In the genomic region with DNA sequence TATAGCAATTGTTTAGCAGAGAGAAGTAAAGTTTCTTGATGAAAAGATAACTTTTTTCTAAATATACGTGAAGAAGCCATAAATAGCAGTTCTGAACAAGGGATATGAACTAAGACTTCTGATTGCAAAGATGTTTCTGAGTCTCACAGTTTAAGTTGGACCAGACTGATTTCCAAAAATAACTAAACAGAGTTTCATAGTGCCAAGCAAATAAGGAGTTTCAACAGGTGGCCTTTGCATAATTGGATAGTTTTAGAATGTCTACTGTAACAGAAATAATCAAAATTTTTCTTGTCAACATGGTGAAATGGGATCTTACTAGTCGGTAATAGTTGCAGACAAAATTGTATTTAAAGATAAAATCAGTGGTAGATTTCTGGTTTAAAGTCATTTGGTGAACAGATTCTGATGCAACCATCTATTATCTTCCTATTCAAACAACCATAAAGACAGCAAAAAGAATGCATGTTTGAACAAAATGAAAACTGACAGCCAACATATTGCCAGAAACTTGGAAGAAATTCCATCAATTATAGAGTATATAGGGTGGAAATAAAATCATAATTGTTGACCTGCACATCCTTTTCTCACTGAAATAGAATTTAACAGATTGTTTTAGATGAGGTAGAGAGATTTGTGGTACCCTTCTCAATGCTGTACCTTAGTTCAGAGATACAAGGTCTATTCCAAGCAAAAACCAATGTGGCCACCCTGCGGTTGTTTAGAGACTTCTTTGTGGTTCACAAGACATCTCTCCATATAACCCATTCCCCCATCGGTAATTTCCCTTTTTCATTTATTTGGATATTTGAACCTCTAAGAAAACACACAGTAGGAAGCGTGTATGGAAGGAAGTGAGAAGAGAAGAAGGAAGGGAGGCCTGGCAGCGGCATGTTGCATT, we compare ENCODE assay signal across 24 cellular contexts.
DNase-seq lines count a peak whose midpoint lies in the region; ATAC-seq, FAIRE-seq and TF ChIP-seq lines count a peak whose summit lies in the region.
"Had no signal": no experiment of that assay in that cellular context is flagged by ENCODE, and none has a peak within 500 bp of the region (broad histone marks: within the 10 kb centered on the region; RNA-seq: fewer than 3 reads in every experiment).

No MANE protein-coding gene starts in this region.

- in situ Hi-C loops in GM12878 (cut with MboI) = no loop called here

- H3K27ac ChIP-seq in GM12878 (ENCODE audit: control insufficient read depth, insufficient read depth) (no peak overlapping the region), coronary artery (no peak overlapping the region)
- H3K27ac ChIP-seq: GM23248, left lung, testis, vagina had no signal

- SMC1A ChIA-PET in GM12878 (lab: Charles Lee; ENCODE audit: uncharacterized antibody, unreplicated experiment) = no interaction called here

- no peak for TF ChIP-seq RAD21 in GM12878 (IDR thresholded peaks at IDR 0.05; ENCODE audit: insufficient read depth, low read depth, low read length)

- peak; percentile 44 for ATAC-seq in GM18502 (IDR thresholded peaks at IDR 0.05; ENCODE audit: poor library complexity, unreplicated experiment)
- peak; percentile 48 for ATAC-seq in GM19351 (IDR thresholded peaks at IDR 0.05; ENCODE audit: unreplicated experiment)
- ATAC-seq in GM12878 = no peak
- no peak for ATAC-seq in HG02610 (IDR thresholded peaks at IDR 0.05; ENCODE audit: unreplicated experiment)
- ATAC-seq: activated T-cell treated with anti-CD3 and anti-CD28 coated beads, Interleukin-2, amount 50 U/mL, for 4 hours; left lung; stimulated activated naive CD8-positive, alpha-beta T cell treated with anti-CD3 and anti-CD28 coated beads, Interleukin-15, Interleukin-2, amounts not matched to agents 100 U/mL and 50 U/mL, for 24 hours had no signal

- no peaks in the 10 kb centered on the region; the same call in 2 of the 3 replicates for H3K9me3 ChIP-seq in GM12878 (replicated peaks; ENCODE audit: control insufficient read depth, insufficient read depth, low read length)
- H3K9me3 ChIP-seq: MG63, testis, vagina had no signal

- intact Hi-C loops in GM12878 (cut with micrococcal nuclease; ENCODE audit: unreplicated experiment) = no loop called here

- TF ChIP-seq CTCF in GM12878 (IDR thresholded peaks at IDR 0.05 in 2 of 3, conservative IDR thresholded peaks at IDR 0.05 in 1 of 3; ENCODE audit: control insufficient read depth in 2 of 3, extremely low read depth in 1 of 3, insufficient read depth in 1 of 3, low read depth in 3 of 3, low read length in 3 of 3) (no peak), coronary artery (IDR thresholded peaks at IDR 0.05) (no peak)

- H3K4me1 ChIP-seq in GM12878 (ENCODE audit: control insufficient read depth, insufficient read depth, low read length) = no peaks in the 10 kb centered on the region
- H3K4me1 ChIP-seq: left lung, testis, vagina had no signal

- H3K79me2 ChIP-seq in GM12878 (ENCODE audit: control insufficient read depth, insufficient read depth, low read length) = no peaks in the 10 kb centered on the region

- H3K27me3 ChIP-seq in GM12878 (replicated peaks in 1 of 2; ENCODE audit: control insufficient read depth in 2 of 2, insufficient read depth in 2 of 2, low read length in 1 of 2) = no peaks in the 10 kb centered on the region; a peak in 1 of 4 replicates
- H3K27me3 ChIP-seq: left lung, MG63, testis, vagina had no signal

- H4K20me1 ChIP-seq in GM12878 (ENCODE audit: control insufficient read depth, insufficient read depth) = no peaks in the 10 kb centered on the region

- no peak overlapping the region for H2AFZ ChIP-seq in GM12878 (ENCODE audit: control insufficient read depth, low read depth, low read length)
- H2AFZ ChIP-seq: GM23248 had no signal

- RAD21 ChIA-PET in GM12878 (lab: Charles Lee; ENCODE audit: unreplicated experiment) = no interaction called here

- H3K36me3 ChIP-seq in GM12878 (ENCODE audit: control insufficient read depth in 2 of 2, insufficient read depth in 2 of 2, low read length in 1 of 2) = no peaks in the 10 kb centered on the region
- H3K36me3 ChIP-seq: left lung, MG63, vagina had no signal

- CTCF ChIA-PET in GM12878 (lab: Yijun Ruan, JAX) = no interaction called here

- TF ChIP-seq POLR2A in GM12878 (IDR thresholded peaks at IDR 0.05; ENCODE audit: low read depth, low read length) = no peak

- peak; percentile 27 for FAIRE-seq in GM12878 (lab: Jason Lieb, UNC)
- FAIRE-seq: GM12892 had no signal

- no TSS peak for BruUV-seq in GM12878 (replicated peaks; lab: Mats Ljungman, UMichigan)

- no peak overlapping the region for H3K9ac ChIP-seq in GM12878 (ENCODE audit: control insufficient read depth, insufficient read depth, low read length)
- H3K9ac ChIP-seq: GM23248 had no signal

- DNase-seq in NCI-H446 treated with DMSO at 0.1 percent for 48 hours (lab: John Stamatoyannopoulos, UW) = peak; percentile 61
- no peak for DNase-seq in GM12878 (ENCODE audit: low read depth, low spot score)
- DNase-seq in NCI-H2227 treated with DMSO at 0.1 percent for 48 hours (lab: John Stamatoyannopoulos, UW) = no peak
- no peak for DNase-seq in NCI-H146 (lab: John Stamatoyannopoulos, UW)
- DNase-seq in coronary artery (ENCODE audit: low spot score) = no peak
- DNase-seq: activated CD4-positive, alpha-beta T cell treated with anti-CD3 and anti-CD28 coated beads for 4 hours; activated naive CD4-positive, alpha-beta T cell treated with anti-CD3 and anti-CD28 coated beads for 36 hours; activated T-cell treated with anti-CD3 and anti-CD28 coated beads, Interleukin-2, amount 50 U/mL, for 4 hours; amniotic stem cell; GM23248; HFFc6; left lung; MG63; naive B cell; NCI-H2081; NCI-H226; NCI-H774; stimulated activated naive CD8-positive, alpha-beta T cell treated with anti-CD3 and anti-CD28 coated beads, Interleukin-15, Interleukin-2, amounts not matched to agents 100 U/mL and 50 U/mL, for 24 hours; testis had no signal

- no peak overlapping the region; the same call in 1 of the 2 replicates for H3K4me2 ChIP-seq in GM12878 (ENCODE audit: control insufficient read depth, insufficient read depth)

- TF ChIP-seq EP300 in GM12878 (IDR thresholded peaks at IDR 0.05; ENCODE audit: borderline replicate concordance in 1 of 2, control insufficient read depth in 1 of 2, low read depth in 2 of 2, low read length in 2 of 2) = no peak

- 63% methylated on average over 6 of the region's 6 CpGs for WGBS in GM12878 (ENCODE audit: insufficient coverage, insufficient replicate concordance, low lambda C conversion rate, missing lambda C conversion rate)

- POLR2A ChIA-PET in GM12878 (lab: Charles Lee) = no interaction called here

- H3K4me3 ChIP-seq in GM12878 = no peak overlapping the region
- H3K4me3 ChIP-seq in coronary artery = no peak overlapping the region
- H3K4me3 ChIP-seq: GM23248, left lung, MG63, testis, vagina had no signal

TF ChIP-seq in GM12878, 131 proteins besides CTCF, POLR2A, EP300 and RAD21:
- TF ChIP-seq KAT2A (conservative IDR thresholded peaks at IDR 0.05; ENCODE audit: control insufficient read depth, low read depth, low read length) = no peak
- TF ChIP-seq SIX5 (IDR thresholded peaks at IDR 0.05; ENCODE audit: low read depth, low read length, severe bottlenecking) = no peak
- TF ChIP-seq YY1 (IDR thresholded peaks at IDR 0.05; ENCODE audit: low read depth, low read length) = no peak
- TF ChIP-seq, protein P1, sequence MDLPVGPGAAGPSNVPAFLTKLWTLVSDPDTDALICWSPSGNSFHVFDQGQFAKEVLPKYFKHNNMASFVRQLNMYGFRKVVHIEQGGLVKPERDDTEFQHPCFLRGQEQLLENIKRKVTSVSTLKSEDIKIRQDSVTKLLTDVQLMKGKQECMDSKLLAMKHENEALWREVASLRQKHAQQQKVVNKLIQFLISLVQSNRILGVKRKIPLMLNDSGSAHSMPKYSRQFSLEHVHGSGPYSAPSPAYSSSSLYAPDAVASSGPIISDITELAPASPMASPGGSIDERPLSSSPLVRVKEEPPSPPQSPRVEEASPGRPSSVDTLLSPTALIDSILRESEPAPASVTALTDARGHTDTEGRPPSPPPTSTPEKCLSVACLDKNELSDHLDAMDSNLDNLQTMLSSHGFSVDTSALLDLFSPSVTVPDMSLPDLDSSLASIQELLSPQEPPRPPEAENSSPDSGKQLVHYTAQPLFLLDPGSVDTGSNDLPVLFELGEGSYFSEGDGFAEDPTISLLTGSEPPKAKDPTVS (IDR thresholded peaks at IDR 0.05; ENCODE audit: low read depth, low read length) = no peak
- no peak for TF ChIP-seq NR2C1 (IDR thresholded peaks at IDR 0.05)
- no peak for TF ChIP-seq SPI1 (IDR thresholded peaks at IDR 0.05; ENCODE audit: borderline replicate concordance, insufficient read depth, low read depth, low read length)
- TF ChIP-seq CBX5 (IDR thresholded peaks at IDR 0.05; ENCODE audit: low read depth) = no peak
- TF ChIP-seq MEF2A (IDR thresholded peaks at IDR 0.05; ENCODE audit: insufficient read depth, low read depth, low read length) = 0 out of 2 replicates have a peak, but pooled peaks have one; percentile 22

Comparison
In these comparisons a context has a peak if more than half of its experiments do, and no peak if none do; other contexts are left out.
1. ATAC-seq: peak in GM18502 (single experiment) and GM19351 (single experiment); none in GM12878 (single experiment) and HG02610 (single experiment).